ENCODE assay signal across 8 cellular contexts in the genomic region with DNA sequence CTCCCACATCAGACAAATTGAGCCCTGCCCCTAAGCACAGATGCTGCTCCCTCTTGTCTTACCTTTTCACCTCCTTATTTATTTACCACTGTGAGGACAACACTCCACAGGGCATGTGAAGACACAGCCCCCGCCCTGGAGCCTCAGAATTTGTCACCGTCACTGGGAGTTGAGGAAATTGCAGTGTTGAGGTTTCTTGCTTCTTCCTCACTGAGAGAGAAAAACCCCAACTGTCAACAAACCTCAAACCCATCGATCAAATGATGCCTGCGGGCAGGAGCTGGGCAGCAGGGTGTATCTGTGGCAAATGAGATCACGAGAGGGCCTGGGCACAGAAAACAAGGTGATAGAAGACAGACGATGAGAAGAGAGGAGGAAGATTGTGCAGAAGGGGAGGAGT. TPM values are rescaled to one million over a fixed set of nuclear protein-coding genes. Genes with fewer than 3 reads are reported as not detected.
DNase-seq lines count a peak whose midpoint lies in the region; ATAC-seq and TF ChIP-seq lines count a peak whose summit lies in the region.

No MANE protein-coding gene starts in this region.

- no peak for TF ChIP-seq CTCF in IMR-90 (conservative IDR thresholded peaks at IDR 0.05; ENCODE audit: low read depth, low read length)
- no peak for TF ChIP-seq CTCF in left lung (IDR thresholded peaks at IDR 0.05)

- H3K9ac ChIP-seq in BLaER1 treated with 17β-estradiol and CSF1 and Interleukin-3, amounts not matched to agents 10 nM and 100 nM: peak overlapping the region in 7 of 11 experiments; percentile 1 to 59 (median 27); a peak in 8 of 22 replicates
- H3K9ac ChIP-seq in IMR-90 (ENCODE audit: low read depth, low read length): no peak overlapping the region

- peak overlapping the region; percentile 63 for H2AFZ ChIP-seq in IMR-90 (replicated peaks; ENCODE audit: low read length, poor library complexity)

- DNase-seq in IMR-90 (no peak), left lung (peak in 1 of 2 donors; percentile 71), NCI-H2029 treated with DMSO at 0.1 percent for 48 hours (lab: John Stamatoyannopoulos, UW) (no peak), nucleus accumbens (lab: John Stamatoyannopoulos, UW) (no peak), hippocampal formation (lab: John Stamatoyannopoulos, UW) (no peak)
- peak; percentile 73 for DNase-seq in activated CD4-positive, alpha-beta T cell treated with anti-CD3 and anti-CD28 coated beads, Interleukin-2, amount 10 ng/mL, durations not matched to agents 7 days and 5 days

- H4K8ac ChIP-seq in IMR-90 (ENCODE audit: low read depth in 2 of 2, low read length in 2 of 2): no peak overlapping the region

- H4K20me1 ChIP-seq in BLaER1 treated with 17β-estradiol and CSF1 and Interleukin-3, amounts not matched to agents 10 nM and 100 nM: no peaks in the 10 kb centered on the region
- H4K20me1 ChIP-seq in IMR-90 (ENCODE audit: insufficient read depth, low read length): no peaks in the 10 kb centered on the region

- H2BK5ac ChIP-seq in IMR-90 (ENCODE audit: low read depth, low read length, poor library complexity, severe bottlenecking): no peak overlapping the region

- no peak overlapping the region for H3K14ac ChIP-seq in IMR-90 (replicated peaks; ENCODE audit: low read depth, low read length)

- peak overlapping the region; percentile 33 for H2AK9ac ChIP-seq in IMR-90 (replicated peaks; ENCODE audit: low read depth, low read length, poor library complexity)

- H3K27ac Mint-ChIP-seq in activated CD4-positive, alpha-beta T cell treated with anti-CD3 and anti-CD28 coated beads, Interleukin-2, amount 10 ng/mL, durations not matched to agents 7 days and 5 days: peak overlapping the region; percentile 77

- no peak for TF ChIP-seq RAD21 in IMR-90 (IDR thresholded peaks at IDR 0.05; ENCODE audit: low read length)

- peak overlapping the region; percentile 21; the same call in 1 of the 2 replicates for H2AK5ac ChIP-seq in IMR-90 (ENCODE audit: low read depth, low read length)

- BruUV-seq in IMR-90 (replicated peaks; lab: Mats Ljungman, UMichigan): no TSS peak

- 0 out of 2 replicates have a peak overlapping the region, but pooled peaks have one; percentile 45 for H2BK20ac ChIP-seq in IMR-90 (ENCODE audit: low read depth, low read length)

- no peak overlapping the region for H3K18ac ChIP-seq in IMR-90 (ENCODE audit: low read depth, low read length)

- no peak overlapping the region for H4K91ac ChIP-seq in IMR-90 (ENCODE audit: insufficient read depth, low read depth, low read length)

- in situ Hi-C loops in IMR-90 (cut with MboI; ENCODE audit: low sequenced_read_pairs): loop anchor here (5.0 kb wide), 2 partner anchors 89 to 224 kb away; no protein-coding TSS in a partner anchor

- H4K5ac ChIP-seq in IMR-90 (ENCODE audit: low read depth, low read length): no peak overlapping the region

- dilution Hi-C loops in IMR-90 (cut with HindIII; ENCODE audit: low sequenced_read_pairs, unreplicated experiment): no loop called here

- H3K27ac ChIP-seq in BLaER1 treated with 17β-estradiol and CSF1 and Interleukin-3, amounts not matched to agents 10 nM and 100 nM: peak overlapping the region in 9 of 11 experiments; percentile 47 to 78 (median 68); a peak in 18 of 22 replicates
- H3K27ac ChIP-seq in IMR-90 (ENCODE audit: insufficient read depth, low read length): no peak overlapping the region
- H3K27ac ChIP-seq in left lung: peak overlapping the region in 1 of 2 donors; percentile 85

- intact Hi-C loops in IMR-90 (cut with micrococcal nuclease) (loop anchor here (5.0 kb wide), 1 partner anchor 219 kb away; no protein-coding TSS in a partner anchor), left lung (cut with DNase I) (loop anchor here in 1 of 2 donors (5.0 kb wide), 1 partner anchor 89 kb away; no protein-coding TSS in a partner anchor)

- peak overlapping the region; percentile 49 to 90 (median 72) for H3K4me2 ChIP-seq in BLaER1 treated with 17β-estradiol and CSF1 and Interleukin-3, amounts not matched to agents 10 nM and 100 nM
- no peak overlapping the region for H3K4me2 ChIP-seq in IMR-90 (ENCODE audit: low read depth, low read length)

- CTCF ChIA-PET in IMR-90 (lab: Yijun Ruan, JAX): interaction anchor here (3.4 kb wide), 1 partner anchor 91 kb away, joined by 9 read pairs; no protein-coding TSS in a partner anchor
- CTCF ChIA-PET in activated CD4-positive, alpha-beta T cell treated with anti-CD3 and anti-CD28 coated beads, Interleukin-2, amount 10 ng/mL, durations not matched to agents 7 days and 5 days (lab: Charles Lee): interaction anchor here (1.9 to 2.1 kb wide), 2 partner anchors 24 to 91 kb away, joined by 5 read pairs; no protein-coding TSS in a partner anchor

- no peak for ATAC-seq in IMR-90 (ENCODE audit: low read depth)
- ATAC-seq in left lung: peak; percentile 7
- ATAC-seq in HG02798 (IDR thresholded peaks at IDR 0.05; ENCODE audit: poor library complexity, unreplicated experiment): no peak

- no peak overlapping the region for H3K56ac ChIP-seq in IMR-90 (ENCODE audit: extremely low read depth, insufficient read depth, low read length)

- peaks cover 3% of the 10 kb centered on the region for H3K27me3 Mint-ChIP-seq in activated CD4-positive, alpha-beta T cell treated with anti-CD3 and anti-CD28 coated beads, Interleukin-2, amount 10 ng/mL, durations not matched to agents 7 days and 5 days

- no peaks in the 10 kb centered on the region for H3K36me3 ChIP-seq in BLaER1 treated with 17β-estradiol and CSF1 and Interleukin-3, amounts not matched to agents 10 nM and 100 nM
- H3K36me3 ChIP-seq in IMR-90 (ENCODE audit: control insufficient read depth, insufficient read depth, low read length): no peaks in the 10 kb centered on the region
- H3K36me3 ChIP-seq in left lung: no peaks in the 10 kb centered on the region

- no peak overlapping the region for H2BK120ac ChIP-seq in IMR-90 (ENCODE audit: low read depth, low read length)

- H3K4me1 ChIP-seq in BLaER1 treated with 17β-estradiol and CSF1 and Interleukin-3, amounts not matched to agents 10 nM and 100 nM: peaks cover 41 to 60% (median 52%) of the 10 kb centered on the region in 10 experiments
- H3K4me1 ChIP-seq in IMR-90 (ENCODE audit: control insufficient read depth, insufficient read depth, low read length): no peaks in the 10 kb centered on the region; the same call in 1 of the 2 replicates
- peaks cover 0 to 34% of the 10 kb centered on the region in 2 donors for H3K4me1 ChIP-seq in left lung

- H3K4me3 Mint-ChIP-seq in activated CD4-positive, alpha-beta T cell treated with anti-CD3 and anti-CD28 coated beads, Interleukin-2, amount 10 ng/mL, durations not matched to agents 7 days and 5 days: peak overlapping the region; percentile 4

- no peak for TF ChIP-seq POLR2A in IMR-90 (IDR thresholded peaks at IDR 0.05; ENCODE audit: low read depth, low read length)

- no peak overlapping the region for H2BK15ac ChIP-seq in IMR-90 (ENCODE audit: low read depth, low read length)

- H3K79me1 ChIP-seq in IMR-90 (ENCODE audit: low read depth in 1 of 2, low read length in 2 of 2): no peaks in the 10 kb centered on the region

- H3K9me3 ChIP-seq in BLaER1 treated with 17β-estradiol and CSF1 and Interleukin-3, amounts not matched to agents 10 nM and 100 nM (replicated peaks in 1 of 11): peaks cover 0 to 11% (median 4%) of the 10 kb centered on the region in 11 experiments; a peak in 6 of 22 replicates
- H3K9me3 ChIP-seq in IMR-90 (ENCODE audit: control insufficient read depth, insufficient read depth, low read length) (no peaks in the 10 kb centered on the region), left lung (no peaks in the 10 kb centered on the region)

- peaks cover 50% of the 10 kb centered on the region for H3K4me1 Mint-ChIP-seq in activated CD4-positive, alpha-beta T cell treated with anti-CD3 and anti-CD28 coated beads, Interleukin-2, amount 10 ng/mL, durations not matched to agents 7 days and 5 days

- H3K27me3 ChIP-seq in BLaER1 treated with 17β-estradiol and CSF1 and Interleukin-3, amounts not matched to agents 10 nM and 100 nM: no peaks in the 10 kb centered on the region
- H3K27me3 ChIP-seq in IMR-90 (ENCODE audit: control insufficient read depth, insufficient read depth, low read length): peaks cover 19% of the 10 kb centered on the region
- H3K27me3 ChIP-seq in left lung: no peaks in the 10 kb centered on the region

- peaks cover 3% of the 10 kb centered on the region; the same call in 1 of the 2 replicates for H3K9me1 ChIP-seq in IMR-90 (ENCODE audit: insufficient read depth, low read length)

- POLR2A ChIA-PET in IMR-90 (lab: Charles Lee; ENCODE audit: unreplicated experiment): no interaction called here
- POLR2A ChIA-PET in activated CD4-positive, alpha-beta T cell treated with anti-CD3 and anti-CD28 coated beads, Interleukin-2, amount 10 ng/mL, durations not matched to agents 7 days and 5 days (lab: Charles Lee): no interaction called here

- H3K4ac ChIP-seq in IMR-90 (ENCODE audit: low read depth, low read length): no peak overlapping the region

- WGBS in IMR-90 (ENCODE audit: extremely low coverage in 2 of 2, insufficient read length in 1 of 2), 2 experiments: 60% methylated on average over 2 of the region's 6 CpGs; no CpG with 5 or more reads in 1 of the 2 experiments

- H3K36me3 Mint-ChIP-seq in activated CD4-positive, alpha-beta T cell treated with anti-CD3 and anti-CD28 coated beads, Interleukin-2, amount 10 ng/mL, durations not matched to agents 7 days and 5 days (ENCODE audit: low read depth): peaks cover 16% of the 10 kb centered on the region

- peaks cover 11% of the 10 kb centered on the region for H3K9me3 Mint-ChIP-seq in activated CD4-positive, alpha-beta T cell treated with anti-CD3 and anti-CD28 coated beads, Interleukin-2, amount 10 ng/mL, durations not matched to agents 7 days and 5 days

- no peak overlapping the region for H3K4me3 ChIP-seq in BLaER1 treated with 17β-estradiol and CSF1 and Interleukin-3, amounts not matched to agents 10 nM and 100 nM
- no peak overlapping the region for H3K4me3 ChIP-seq in IMR-90 (ENCODE audit: insufficient read depth, low read depth, low read length)
- H3K4me3 ChIP-seq in left lung: no peak overlapping the region

- H3K23ac ChIP-seq in IMR-90 (ENCODE audit: low read depth, low read length): no peak overlapping the region

RNA-seq across cellular contexts. Expression of a gene that starts 30.5 kb away (rescaled TPM):
- total RNA-seq in IMR-90 (2012; rRNA removed) (4.4 and 8.2 TPM in 2 replicates), left lung (10 to 100 TPM; 31.9 to 34.3 TPM)
- polyA plus RNA-seq in IMR-90 (2012; rRNA removed): 8.4 and 10.6 TPM in 2 replicates
- 3.5 and 6.2 TPM in 2 replicates for polyA plus RNA-seq in IMR-90 (2012; cell fraction: cytosol; rRNA removed)
- 28.4 and 37.6 TPM in 2 replicates for polyA plus RNA-seq in IMR-90 (2012; cell fraction: nucleus; rRNA removed; ENCODE audit: low replicate concordance)
- 10 to 100 TPM; 36.0 to 39.5 TPM for total RNA-seq in activated CD4-positive, alpha-beta T cell treated with anti-CD3 and anti-CD28 coated beads, Interleukin-2, amount 10 ng/mL, durations not matched to agents 7 days and 5 days
